ENCODE assay signal across 13 cellular contexts in genomic region chr20:62475819-62476073, GRCh38. TPM values are rescaled to one million over a fixed set of nuclear protein-coding genes. Genes with fewer than 3 reads are reported as not detected.
DNase-seq lines count a peak whose midpoint lies in the region; ATAC-seq and TF ChIP-seq lines count a peak whose summit lies in the region.
"Had no signal": no experiment of that assay in that cellular context is flagged by ENCODE, and none has a peak within 500 bp of the region (broad histone marks: within the 10 kb centered on the region; RNA-seq: fewer than 3 reads in every experiment).

A gene with protein sequence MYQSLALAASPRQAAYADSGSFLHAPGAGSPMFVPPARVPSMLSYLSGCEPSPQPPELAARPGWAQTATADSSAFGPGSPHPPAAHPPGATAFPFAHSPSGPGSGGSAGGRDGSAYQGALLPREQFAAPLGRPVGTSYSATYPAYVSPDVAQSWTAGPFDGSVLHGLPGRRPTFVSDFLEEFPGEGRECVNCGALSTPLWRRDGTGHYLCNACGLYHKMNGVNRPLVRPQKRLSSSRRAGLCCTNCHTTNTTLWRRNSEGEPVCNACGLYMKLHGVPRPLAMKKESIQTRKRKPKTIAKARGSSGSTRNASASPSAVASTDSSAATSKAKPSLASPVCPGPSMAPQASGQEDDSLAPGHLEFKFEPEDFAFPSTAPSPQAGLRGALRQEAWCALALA (minus strand): TSS chr20:62475995. CDS start chr20:62475521, 474 bp downstream.

- TF ChIP-seq CTCF in heart left ventricle (IDR thresholded peaks at IDR 0.05): no peak
- TF ChIP-seq CTCF in uterus (IDR thresholded peaks at IDR 0.05): no peak

- H3K9me3 Mint-ChIP-seq in naive thymus-derived CD4-positive, alpha-beta T cell: no peaks in the 10 kb centered on the region

- H3K4me3 ChIP-seq in heart left ventricle (peak within 1 kb of the TSS; percentile 22 to 63 (median 46)), esophagus (ENCODE audit: low read depth in 1 of 2, low read length in 2 of 2) (peak within 1 kb of the TSS; percentile 2 to 3), uterus (peak within 1 kb of the TSS; percentile 32 to 41)
- H3K4me3 ChIP-seq in naive thymus-derived CD4-positive, alpha-beta T cell (ENCODE audit: low read length): no peak within 1 kb of the TSS

- H3K9me3 ChIP-seq in heart left ventricle (no peaks in the 10 kb centered on the region), esophagus (ENCODE audit: control insufficient read depth in 2 of 2, insufficient read depth in 1 of 2, low read depth in 1 of 2, low read length in 1 of 2) (peaks cover 0 to 2% of the 10 kb centered on the region in 2 donors), uterus (no peaks in the 10 kb centered on the region)
- H3K9me3 ChIP-seq in naive thymus-derived CD4-positive, alpha-beta T cell (ENCODE audit: control insufficient read depth in 2 of 3, low read length in 3 of 3): no peaks in the 10 kb centered on the region

- POLR2A ChIA-PET in naive thymus-derived CD4-positive, alpha-beta T cell (lab: Charles Lee): no interaction called here

- intact Hi-C loops in heart left ventricle (cut with DNase I): loop anchor here in 1 of 10 donors (1.0 kb wide), 1 partner anchor 14 kb away; no protein-coding TSS in a partner anchor
- intact Hi-C loops in Right ventricle myocardium superior (cut with DNase I): no loop called here
- intact Hi-C loops in naive thymus-derived CD4-positive, alpha-beta T cell (cut with micrococcal nuclease): no loop called here
- intact Hi-C loops in uterus (cut with DNase I; ENCODE audit: low total_unique reads): no loop called here

- H3K27ac ChIP-seq in heart left ventricle (peak within 1 kb of the TSS in 1 of 12 donors; percentile 48), esophagus (ENCODE audit: low read depth in 2 of 2, low read length in 1 of 2) (no peak within 1 kb of the TSS), uterus (peak within 1 kb of the TSS in 1 of 2 donors; percentile 80)
- no peak within 1 kb of the TSS for H3K27ac ChIP-seq in naive thymus-derived CD4-positive, alpha-beta T cell (ENCODE audit: low read depth, low read length)

- peak within 1 kb of the TSS in 6 of 10 donors; percentile 29 to 74 (median 67) for H3K4me3 Mint-ChIP-seq in naive thymus-derived CD4-positive, alpha-beta T cell

- peaks cover 0 to 20% (median 8%) of the 10 kb centered on the region in 12 donors for H3K4me1 ChIP-seq in heart left ventricle
- peaks cover 4 to 15% of the 10 kb centered on the region in 2 donors for H3K4me1 ChIP-seq in esophagus (ENCODE audit: control insufficient read depth in 2 of 2, insufficient read depth in 2 of 2, low read length in 1 of 2)
- H3K4me1 ChIP-seq in naive thymus-derived CD4-positive, alpha-beta T cell (ENCODE audit: control insufficient read depth in 2 of 2, insufficient read depth in 2 of 2, low read length in 2 of 2): no peaks in the 10 kb centered on the region
- H3K4me1 ChIP-seq in uterus: peaks cover 0 to 7% of the 10 kb centered on the region in 2 donors

- H3K4me1 Mint-ChIP-seq in naive thymus-derived CD4-positive, alpha-beta T cell: peaks cover 0 to 10% (median 5%) of the 10 kb centered on the region in 7 donors

- peaks cover 31 to 54% (median 43%) of the 10 kb centered on the region in 5 donors for H3K27me3 Mint-ChIP-seq in naive thymus-derived CD4-positive, alpha-beta T cell

- TF ChIP-seq POLR2A in heart left ventricle (IDR thresholded peaks at IDR 0.05) (no peak), uterus (IDR thresholded peaks at IDR 0.05) (no peak)

- H3K27me3 ChIP-seq in heart left ventricle (peaks cover 26 to 83% (median 49%) of the 10 kb centered on the region in 9 donors), esophagus (ENCODE audit: control insufficient read depth in 1 of 2, insufficient read depth in 2 of 2, low read length in 2 of 2) (peaks cover 3 to 20% of the 10 kb centered on the region in 2 donors), uterus (no peaks in the 10 kb centered on the region)
- peaks cover 0 to 2% of the 10 kb centered on the region in 2 donors for H3K27me3 ChIP-seq in naive thymus-derived CD4-positive, alpha-beta T cell (ENCODE audit: control insufficient read depth in 2 of 2, insufficient read depth in 2 of 2, low read length in 2 of 2)

- H3K36me3 ChIP-seq in heart left ventricle: no peaks in the 10 kb centered on the region
- no peaks in the 10 kb centered on the region for H3K36me3 ChIP-seq in esophagus (ENCODE audit: control insufficient read depth in 2 of 2, insufficient read depth in 2 of 2, low read length in 1 of 2)
- no peaks in the 10 kb centered on the region for H3K36me3 ChIP-seq in naive thymus-derived CD4-positive, alpha-beta T cell (ENCODE audit: control insufficient read depth in 2 of 3, insufficient read depth in 3 of 3, low read length in 3 of 3)
- H3K36me3 ChIP-seq in uterus: no peaks in the 10 kb centered on the region

- peak within 1 kb of the TSS in 1 of 9 donors; percentile 49 for H3K27ac Mint-ChIP-seq in naive thymus-derived CD4-positive, alpha-beta T cell

- DNase-seq in heart left ventricle (no peak), Right ventricle myocardium superior (no peak), uterus (no peak), NCI-H226 (no peak), NCI-H82 (lab: John Stamatoyannopoulos, UW) (no peak)
- DNase-seq in naive thymus-derived CD4-positive, alpha-beta T cell: no peak
- DNase-seq: activated naive CD4-positive, alpha-beta T cell; effector memory CD4-positive, alpha-beta T cell; SIG-M5 had no signal

- CTCF ChIA-PET in naive thymus-derived CD4-positive, alpha-beta T cell (lab: Charles Lee): no interaction called here

- H3K36me3 Mint-ChIP-seq in naive thymus-derived CD4-positive, alpha-beta T cell: peaks cover 0 to 4% (median 0%) of the 10 kb centered on the region in 5 donors

- peak in 2 of 4 donors; percentile 4 to 40 for ATAC-seq in heart left ventricle
- no peak for ATAC-seq in Right ventricle myocardium superior (ENCODE audit: poor library complexity)
- no peak for ATAC-seq in naive thymus-derived CD4-positive, alpha-beta T cell
- ATAC-seq in GM21390 (IDR thresholded peaks at IDR 0.05; ENCODE audit: unreplicated experiment): no peak
- ATAC-seq: activated CD4-positive, CD25-positive, alpha-beta regulatory T cell treated with anti-CD3 and anti-CD28 coated beads, Interleukin-2, amount 50 U/mL, for 24 hours had no signal

- WGBS in heart left ventricle, 4 donors: 0 to 1% (median 1%) methylated on average over 21 to 36 of the region's 36 CpGs; no CpG with 5 or more reads in 1 of the 4 donors
- 1% methylated on average over 36 of the region's 36 CpGs; no CpG with 5 or more reads in 1 of the 2 donors for WGBS in esophagus, 2 donors

RNA-seq across cellular contexts. Expression of the gene that starts here (rescaled TPM):
- total RNA-seq in heart left ventricle: 1 to 10 TPM in 4 of 9 donors, under 1 TPM in 5; 0.21 to 7.4 (median 0.83) TPM
- polyA plus RNA-seq in heart left ventricle: 1 to 10 TPM in 1 of 2 donors, under 1 TPM in 1; 0.98 to 1.6 TPM
- 1.7 TPM for total RNA-seq in Right ventricle myocardium superior
- polyA plus RNA-seq in esophagus: under 1 TPM; 0.01 to 0.04 TPM
- total RNA-seq in naive thymus-derived CD4-positive, alpha-beta T cell: not detected
- not detected for polyA plus RNA-seq in naive thymus-derived CD4-positive, alpha-beta T cell
- total RNA-seq in uterus: 10 to 100 TPM in 1 of 4 donors, 1 to 10 TPM in 1, under 1 TPM in 1, not detected in 1; 0.26 to 17.8 (median 3.5) TPM
- polyA plus RNA-seq: AG04450 had no signal
